Comparison of ENCODE assay signal across 1 cellular context in genomic region chr16:1474047-1474446, GRCh38.
TF ChIP-seq lines count a peak whose summit lies in the region.

No MANE protein-coding gene starts in this region.

TF ChIP-seq in HCT116, 20 proteins besides CTCF, POLR2A, EP300 and RAD21 (continued from another document):
- TF ChIP-seq ZFX (IDR thresholded peaks at IDR 0.05) (no peak), SRF (IDR thresholded peaks at IDR 0.05; ENCODE audit: low read depth) (no peak), TCF7L2 (IDR thresholded peaks at IDR 0.05; ENCODE audit: borderline replicate concordance, extremely low read depth, insufficient read depth, insufficient read length) (no peak), EGR1 (IDR thresholded peaks at IDR 0.05; ENCODE audit: low read depth) (no peak), ELF1 (IDR thresholded peaks at IDR 0.05; ENCODE audit: borderline replicate concordance, low read depth) (no peak), POLR2AphosphoS5 (IDR thresholded peaks at IDR 0.05; ENCODE audit: low read depth, low read length) (no peak), FOSL1 (IDR thresholded peaks at IDR 0.05; ENCODE audit: low read depth) (no peak)
TF ChIP-seq in HCT116: peak in this region for 0.
